1 cellular context compared by ENCODE assay signal in genomic region chr6:18277181-18278006, GRCh38.
TF ChIP-seq lines count a peak whose summit lies in the region.

No MANE protein-coding gene starts in this region.

TF ChIP-seq in HEK293, 187 proteins besides CTCF, POLR2A, EP300 and RAD21 (continued from another document):
- TF ChIP-seq GFI1B (tag by site-specific recombination; IDR thresholded peaks at IDR 0.05) (no peak), KLF1 (tag by site-specific recombination; IDR thresholded peaks at IDR 0.05) (no peak), ZBTB26 (tag by site-specific recombination; optimal IDR thresholded peaks at IDR 0.05) (peak; percentile 82), ZNF184 (tag by site-specific recombination; IDR thresholded peaks at IDR 0.05) (no peak), ZNF645 (tag by site-specific recombination; IDR thresholded peaks at IDR 0.05) (no peak), ZBTB8A (tag by site-specific recombination; IDR thresholded peaks at IDR 0.05) (peak; percentile 75), SP7 (tag by site-specific recombination; IDR thresholded peaks at IDR 0.05) (no peak), WT1 (tag by site-specific recombination; IDR thresholded peaks at IDR 0.05) (no peak), ZBTB17 (tag by site-specific recombination; IDR thresholded peaks at IDR 0.05) (peak; percentile 22; the same call in 1 of the 2 replicates), ZNF140 (tag by site-specific recombination; IDR thresholded peaks at IDR 0.05) (no peak), ZNF404 (tag by site-specific recombination; IDR thresholded peaks at IDR 0.05) (no peak), IKZF3 (tag by site-specific recombination; IDR thresholded peaks at IDR 0.05) (0 out of 2 replicates have a peak, but pooled peaks have one; percentile 26), ZEB2 (tag by site-specific recombination; IDR thresholded peaks at IDR 0.05) (0 out of 2 replicates have a peak, but pooled peaks have one; percentile 15), ZBTB48 (tag by site-specific recombination; IDR thresholded peaks at IDR 0.05) (0 out of 2 replicates have a peak, but pooled peaks have one; percentile 23), ZNF654 (tag by site-specific recombination; IDR thresholded peaks at IDR 0.05; ENCODE audit: low read depth) (no peak), ZNF776 (tag by site-specific recombination; IDR thresholded peaks at IDR 0.05; ENCODE audit: borderline replicate concordance) (no peak), KLF16 (tag by site-specific recombination; IDR thresholded peaks at IDR 0.05) (no peak), PRDM4 (tag by site-specific recombination; IDR thresholded peaks at IDR 0.05) (no peak), KLF8 (tag by site-specific recombination; IDR thresholded peaks at IDR 0.05) (no peak), ZNF148 (tag by site-specific recombination; IDR thresholded peaks at IDR 0.05; ENCODE audit: borderline replicate concordance) (no peak)
